ENCODE assay signal across 8 cellular contexts in the genomic region with DNA sequence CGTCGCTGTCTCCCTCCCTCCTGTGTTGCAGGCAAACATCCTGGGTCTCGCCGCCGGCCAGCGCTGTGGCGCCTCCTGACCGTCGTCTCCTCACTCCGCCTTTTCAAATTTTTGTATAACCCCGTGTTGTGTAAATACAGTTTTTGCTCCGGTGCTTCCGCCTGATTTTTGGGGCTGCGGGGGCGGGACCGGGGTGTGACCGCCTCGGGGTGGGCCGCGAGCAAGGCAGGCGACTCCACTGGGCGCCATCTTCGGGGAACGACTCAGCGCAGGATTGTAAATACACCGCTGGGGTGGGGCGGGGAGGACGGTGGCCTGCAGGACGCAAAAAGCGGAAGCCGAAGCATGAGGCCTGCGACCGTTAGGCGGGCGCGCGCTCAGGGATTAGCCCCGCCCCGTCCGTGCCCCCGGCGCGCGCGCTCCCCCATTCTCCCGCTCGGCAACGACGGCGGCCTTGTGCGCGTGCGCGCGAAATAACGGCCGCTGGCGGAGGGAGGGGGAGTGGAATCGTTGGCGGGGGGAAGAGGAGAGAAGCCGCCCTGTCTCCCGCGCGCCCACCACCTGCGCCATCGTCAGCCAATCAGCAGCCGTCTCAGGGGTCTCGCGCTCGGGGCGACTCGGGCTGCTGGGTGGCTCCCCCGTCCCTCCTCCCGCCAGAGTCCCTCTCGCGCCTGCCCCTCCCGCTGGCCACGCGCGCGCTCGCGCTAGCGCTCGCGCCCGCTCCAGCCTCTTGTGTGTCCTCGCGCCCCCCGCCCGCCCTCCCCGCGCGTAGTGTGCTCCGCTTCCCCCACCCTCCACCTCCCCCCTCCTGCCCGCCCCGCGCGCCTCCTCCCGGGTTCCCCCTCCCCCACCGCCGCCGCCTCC. TPM values are rescaled to one million over a fixed set of nuclear protein-coding genes. Genes with fewer than 3 reads are reported as not detected.
DNase-seq lines count a peak whose midpoint lies in the region; ATAC-seq and TF ChIP-seq lines count a peak whose summit lies in the region.

No MANE protein-coding gene starts in this region.

- H3K9me3 Mint-ChIP-seq in activated T-helper 2 cell treated with anti-CD3 and anti-CD28 coated beads, Interferon-gamma antibody, Interleukin-2, Interleukin-4, amounts not matched to agents 10 μg/mL and 5 μg/mL and 100 μg/mL, durations not matched to agents 14 hours and 24 hours and 36 hours = no peaks in the 10 kb centered on the region
- H3K9me3 Mint-ChIP-seq in naive thymus-derived CD4-positive, alpha-beta T cell = peaks cover 0 to 1% (median 0%) of the 10 kb centered on the region in 11 donors
- H3K9me3 Mint-ChIP-seq in stimulated activated effector memory CD8-positive, alpha-beta T cell treated with anti-CD3 and anti-CD28 coated beads, Interleukin-12 subunit alpha, Interleukin-12 subunit beta, amount 100 ng/mL, for 72 hours = no peaks in the 10 kb centered on the region

- POLR2A ChIA-PET in naive thymus-derived CD4-positive, alpha-beta T cell (lab: Charles Lee) = interaction anchor here (0.7 to 6.5 kb wide), 13 partner anchors 10 to 104 kb away, joined by 3 to 158 read pairs (median 23); partner anchors contain the start of genes C16orf54, KIF22, MVP and PAGR1

- peak overlapping the region; percentile 100 for H3K27ac Mint-ChIP-seq in activated T-helper 2 cell treated with anti-CD3 and anti-CD28 coated beads, Interferon-gamma antibody, Interleukin-2, Interleukin-4, amounts not matched to agents 10 μg/mL and 5 μg/mL and 100 μg/mL, durations not matched to agents 14 hours and 24 hours and 36 hours
- peak overlapping the region; percentile 95 to 100 (median 99) for H3K27ac Mint-ChIP-seq in naive thymus-derived CD4-positive, alpha-beta T cell
- peak overlapping the region; percentile 100 for H3K27ac Mint-ChIP-seq in stimulated activated effector memory CD8-positive, alpha-beta T cell treated with anti-CD3 and anti-CD28 coated beads, Interleukin-12 subunit alpha, Interleukin-12 subunit beta, amount 100 ng/mL, for 72 hours

- intact Hi-C loops in activated T-helper 2 cell treated with anti-CD3 and anti-CD28 coated beads, Interferon-gamma antibody, Interleukin-2, Interleukin-4, amounts not matched to agents 10 μg/mL and 5 μg/mL and 100 μg/mL, durations not matched to agents 14 hours and 24 hours and 36 hours (cut with micrococcal nuclease) = loop anchor here (1.0 to 10.0 kb wide), 7 partner anchors 15 to 569 kb away; partner anchors contain the start of genes C16orf54, CDIPT, KCTD13 and KIF22
- intact Hi-C loops in naive thymus-derived CD4-positive, alpha-beta T cell (cut with micrococcal nuclease) = loop anchor here (1.0 to 10.0 kb wide), 19 partner anchors 11 to 1117 kb away; partner anchors contain the start of genes CDIPT (in 2 of the 2), FBRS (in 2 of the 2), HIRIP3 (in 2 of the 2) and KIF22 (in 2 of the 2)

- CTCF ChIA-PET in naive thymus-derived CD4-positive, alpha-beta T cell (lab: Charles Lee) = interaction anchor here (1.2 to 3.7 kb wide), 5 partner anchors 10 to 104 kb away, joined by 3 to 28 read pairs (median 17); partner anchors contain the start of genes KIF22 and PAGR1

- DNase-seq in Daoy (ENCODE audit: low read depth) (peak; percentile 97), GM23248 (peak; percentile 99), Kasumi-1 (lab: John Stamatoyannopoulos, UW) (peak; percentile 91 to 94), RPMI8226 (peak; percentile 99), fibroblast of lung (ENCODE audit: low read depth in 2 of 2) (peak; percentile 98)
- DNase-seq in activated T-helper 2 cell treated with anti-CD3 and anti-CD28 coated beads, Interferon-gamma antibody, Interleukin-2, Interleukin-4, amounts not matched to agents 10 μg/mL and 5 μg/mL and 100 μg/mL, durations not matched to agents 14 hours and 24 hours and 36 hours (ENCODE audit: low spot score) = peak; percentile 97
- DNase-seq in naive thymus-derived CD4-positive, alpha-beta T cell = peak; percentile 96 to 98 (median 98)
- peak; percentile 97 to 98 for DNase-seq in stimulated activated effector memory CD8-positive, alpha-beta T cell treated with anti-CD3 and anti-CD28 coated beads, Interleukin-12 subunit alpha, Interleukin-12 subunit beta, amount 100 ng/mL, for 72 hours (ENCODE audit: low spot score in 2 of 2)

- in situ Hi-C loops in GM23248 (cut with MboI) = no loop called here

- peak overlapping the region; percentile 75 for H3K27ac ChIP-seq in GM23248
- H3K27ac ChIP-seq in fibroblast of lung (ENCODE audit: insufficient read depth, low read length) = peak overlapping the region; percentile 95
- H3K27ac ChIP-seq in naive thymus-derived CD4-positive, alpha-beta T cell (ENCODE audit: low read depth, low read length) = peak overlapping the region; percentile 95

- H3K4me3 ChIP-seq in GM23248 (peak overlapping the region; percentile 70), fibroblast of lung (replicated peaks in 1 of 4; ENCODE audit: control extremely low read depth in 1 of 4, insufficient read depth in 1 of 4, low read depth in 3 of 4, low read length in 4 of 4) (peak overlapping the region; percentile 82 to 89 (median 84))
- peak overlapping the region; percentile 87 for H3K4me3 ChIP-seq in naive thymus-derived CD4-positive, alpha-beta T cell (ENCODE audit: low read length)

- peaks cover 31% of the 10 kb centered on the region for H3K4me1 Mint-ChIP-seq in activated T-helper 2 cell treated with anti-CD3 and anti-CD28 coated beads, Interferon-gamma antibody, Interleukin-2, Interleukin-4, amounts not matched to agents 10 μg/mL and 5 μg/mL and 100 μg/mL, durations not matched to agents 14 hours and 24 hours and 36 hours (ENCODE audit: low read depth)
- H3K4me1 Mint-ChIP-seq in naive thymus-derived CD4-positive, alpha-beta T cell = peaks cover 28 to 48% (median 41%) of the 10 kb centered on the region in 7 donors
- peaks cover 55% of the 10 kb centered on the region for H3K4me1 Mint-ChIP-seq in stimulated activated effector memory CD8-positive, alpha-beta T cell treated with anti-CD3 and anti-CD28 coated beads, Interleukin-12 subunit alpha, Interleukin-12 subunit beta, amount 100 ng/mL, for 72 hours

- peaks cover 30% of the 10 kb centered on the region for H3F3A ChIP-seq in GM23248 (ENCODE audit: insufficient read depth)

- H3K4me3 Mint-ChIP-seq in activated T-helper 2 cell treated with anti-CD3 and anti-CD28 coated beads, Interferon-gamma antibody, Interleukin-2, Interleukin-4, amounts not matched to agents 10 μg/mL and 5 μg/mL and 100 μg/mL, durations not matched to agents 14 hours and 24 hours and 36 hours (ENCODE audit: low read depth) = peak overlapping the region; percentile 100
- peak overlapping the region; percentile 88 to 100 (median 98) for H3K4me3 Mint-ChIP-seq in naive thymus-derived CD4-positive, alpha-beta T cell
- peak overlapping the region; percentile 97 for H3K4me3 Mint-ChIP-seq in stimulated activated effector memory CD8-positive, alpha-beta T cell treated with anti-CD3 and anti-CD28 coated beads, Interleukin-12 subunit alpha, Interleukin-12 subunit beta, amount 100 ng/mL, for 72 hours

- H3K4me2 ChIP-seq in GM23248 (ENCODE audit: unreplicated experiment) = peak overlapping the region; percentile 54
- peak overlapping the region; percentile 95 for H3K4me2 ChIP-seq in fibroblast of lung (ENCODE audit: extremely low read depth, insufficient read depth, low read length)

- H4K20me1 ChIP-seq in GM23248 (ENCODE audit: insufficient read depth) (no peaks in the 10 kb centered on the region), fibroblast of lung (ENCODE audit: control insufficient read depth, extremely low read depth, insufficient read depth, low read length) (no peaks in the 10 kb centered on the region)

- H3K36me3 Mint-ChIP-seq in activated T-helper 2 cell treated with anti-CD3 and anti-CD28 coated beads, Interferon-gamma antibody, Interleukin-2, Interleukin-4, amounts not matched to agents 10 μg/mL and 5 μg/mL and 100 μg/mL, durations not matched to agents 14 hours and 24 hours and 36 hours (ENCODE audit: low read depth) = peaks cover 72% of the 10 kb centered on the region
- peaks cover 0 to 49% (median 12%) of the 10 kb centered on the region in 5 donors for H3K36me3 Mint-ChIP-seq in naive thymus-derived CD4-positive, alpha-beta T cell
- H3K36me3 Mint-ChIP-seq in stimulated activated effector memory CD8-positive, alpha-beta T cell treated with anti-CD3 and anti-CD28 coated beads, Interleukin-12 subunit alpha, Interleukin-12 subunit beta, amount 100 ng/mL, for 72 hours = peaks cover 94% of the 10 kb centered on the region

- H2AFZ ChIP-seq in GM23248 (peak overlapping the region; percentile 34), fibroblast of lung (ENCODE audit: low read length) (peak overlapping the region; percentile 68)

- peak; percentile 86 for ATAC-seq in naive thymus-derived CD4-positive, alpha-beta T cell
- peak; percentile 80 for ATAC-seq in stimulated activated effector memory CD8-positive, alpha-beta T cell treated with anti-CD3 and anti-CD28 coated beads, Interleukin-12 subunit alpha, Interleukin-12 subunit beta, amount 100 ng/mL, for 72 hours

- H3K79me2 ChIP-seq in GM23248 (ENCODE audit: insufficient read depth) = peaks cover 22% of the 10 kb centered on the region
- H3K79me2 ChIP-seq in fibroblast of lung (ENCODE audit: control insufficient read depth, insufficient read depth, low read length) = peaks cover 28% of the 10 kb centered on the region

- no peaks in the 10 kb centered on the region for H3K9me3 ChIP-seq in GM23248 (ENCODE audit: low read depth)
- no peaks in the 10 kb centered on the region for H3K9me3 ChIP-seq in fibroblast of lung (ENCODE audit: control insufficient read depth, insufficient read depth, low read depth, low read length)
- no peaks in the 10 kb centered on the region for H3K9me3 ChIP-seq in naive thymus-derived CD4-positive, alpha-beta T cell (ENCODE audit: control insufficient read depth in 2 of 3, low read length in 3 of 3)

- peak overlapping the region; percentile 82 for H3K9ac ChIP-seq in GM23248
- H3K9ac ChIP-seq in fibroblast of lung (ENCODE audit: insufficient read depth, low read length) = peak overlapping the region; percentile 88

- H3K27me3 ChIP-seq in GM23248 (replicated peaks; ENCODE audit: insufficient read depth) (no peaks in the 10 kb centered on the region), fibroblast of lung (ENCODE audit: control insufficient read depth, insufficient read depth, low read length) (no peaks in the 10 kb centered on the region)
- H3K27me3 ChIP-seq in naive thymus-derived CD4-positive, alpha-beta T cell (ENCODE audit: control insufficient read depth in 2 of 2, insufficient read depth in 2 of 2, low read length in 2 of 2) = no peaks in the 10 kb centered on the region

- no peaks in the 10 kb centered on the region for H3K9me2 ChIP-seq in GM23248 (ENCODE audit: insufficient read depth)

- H3K4me1 ChIP-seq in GM23248 (ENCODE audit: insufficient read depth) (peaks cover 18% of the 10 kb centered on the region), fibroblast of lung (ENCODE audit: control insufficient read depth, extremely low read depth, insufficient read depth, low read length) (peaks cover 17% of the 10 kb centered on the region)
- peaks cover 33 to 39% of the 10 kb centered on the region in 2 donors for H3K4me1 ChIP-seq in naive thymus-derived CD4-positive, alpha-beta T cell (ENCODE audit: control insufficient read depth in 2 of 2, insufficient read depth in 2 of 2, low read length in 2 of 2)

- no peaks in the 10 kb centered on the region for H3K36me3 ChIP-seq in GM23248 (ENCODE audit: low read depth)
- peaks cover 15% of the 10 kb centered on the region for H3K36me3 ChIP-seq in fibroblast of lung (ENCODE audit: control insufficient read depth, insufficient read depth, low read length)
- peaks cover 4 to 36% (median 13%) of the 10 kb centered on the region in 3 experiments for H3K36me3 ChIP-seq in naive thymus-derived CD4-positive, alpha-beta T cell (ENCODE audit: control insufficient read depth in 2 of 3, insufficient read depth in 3 of 3, low read length in 3 of 3)

- 1% methylated on average over 22 to 90 of the region's 103 CpGs for WGBS in GM23248 (ENCODE audit: low coverage in 1 of 2, low lambda C conversion rate in 2 of 2, missing lambda C conversion rate in 2 of 2), 2 experiments

- peak in 1 of 2 donors; percentile 5 for TF ChIP-seq CTCF in fibroblast of lung (conservative IDR thresholded peaks at IDR 0.05 in 1 of 2, IDR thresholded peaks at IDR 0.05 in 1 of 2; ENCODE audit: low read depth in 1 of 2, low read length in 2 of 2)

- H3K27me3 Mint-ChIP-seq in activated T-helper 2 cell treated with anti-CD3 and anti-CD28 coated beads, Interferon-gamma antibody, Interleukin-2, Interleukin-4, amounts not matched to agents 10 μg/mL and 5 μg/mL and 100 μg/mL, durations not matched to agents 14 hours and 24 hours and 36 hours (ENCODE audit: low read depth) = no peaks in the 10 kb centered on the region
- peaks cover 0 to 2% (median 0%) of the 10 kb centered on the region in 5 donors for H3K27me3 Mint-ChIP-seq in naive thymus-derived CD4-positive, alpha-beta T cell

RNA-seq across cellular contexts. Expression of gene MAZ, which starts 0.9 kb away (rescaled TPM):
- 120 and 132 TPM in 2 replicates for total RNA-seq in Daoy (2014; rRNA removed; shearing (Covaris generic))
- 169 and 215 TPM in 2 replicates for total RNA-seq in GM23248 (2014; rRNA removed; shearing (Covaris generic))
- polyA plus RNA-seq in GM23248 (2016; fragmentation: Nextera tagmentation; extraction: Ambion mirVana) (74.5 and 76.8 TPM in 2 replicates), fibroblast of lung (68.1 and 96.6 TPM in 2 replicates)
- total RNA-seq in activated T-helper 2 cell treated with anti-CD3 and anti-CD28 coated beads, Interferon-gamma antibody, Interleukin-2, Interleukin-4, amounts not matched to agents 10 μg/mL and 5 μg/mL and 100 μg/mL, durations not matched to agents 14 hours and 24 hours and 36 hours = 387 and 388 TPM in 2 replicates
- 131 and 136 TPM in 2 replicates for total RNA-seq in fibroblast of lung
- polyA plus RNA-seq in fibroblast of lung (2012) = 153 and 184 TPM in 2 replicates
- 269 and 515 TPM in 2 replicates for polyA minus RNA-seq in fibroblast of lung (ENCODE audit: low replicate concordance)
- 100 to 1,000 TPM; 192 to 424 (median 259) TPM for total RNA-seq in naive thymus-derived CD4-positive, alpha-beta T cell
- 10 to 100 TPM; 36.9 to 44.5 TPM for polyA plus RNA-seq in naive thymus-derived CD4-positive, alpha-beta T cell

RNA-seq across cellular contexts. Expression of gene PRRT2, which starts 6.5 kb away (rescaled TPM):
- 0.29 TPM in 1 of 2 replicates, not detected in the other for total RNA-seq in Daoy (2014; rRNA removed; shearing (Covaris generic))
- 0.43 and 4.0 TPM in 2 replicates for total RNA-seq in GM23248 (2014; rRNA removed; shearing (Covaris generic))
- polyA plus RNA-seq in GM23248 (2016; fragmentation: Nextera tagmentation; extraction: Ambion mirVana) (1.3 and 2.1 TPM in 2 replicates), fibroblast of lung (1.3 and 2.9 TPM in 2 replicates)
- 1.8 and 2.0 TPM in 2 replicates for total RNA-seq in activated T-helper 2 cell treated with anti-CD3 and anti-CD28 coated beads, Interferon-gamma antibody, Interleukin-2, Interleukin-4, amounts not matched to agents 10 μg/mL and 5 μg/mL and 100 μg/mL, durations not matched to agents 14 hours and 24 hours and 36 hours
- total RNA-seq in fibroblast of lung = 2.1 TPM in 2 replicates
- 1.9 and 3.1 TPM in 2 replicates for polyA plus RNA-seq in fibroblast of lung (2012)
- 5.5 and 5.9 TPM in 2 replicates for polyA minus RNA-seq in fibroblast of lung (ENCODE audit: low replicate concordance)
- total RNA-seq in naive thymus-derived CD4-positive, alpha-beta T cell = 1 to 10 TPM; 1.9 to 4.6 (median 2.8) TPM
- under 1 TPM in 1 of 2 donors, not detected in 1; 0.07 TPM for polyA plus RNA-seq in naive thymus-derived CD4-positive, alpha-beta T cell

RNA-seq across cellular contexts. Expression of gene PAGR1, which starts 10.5 kb away (rescaled TPM):
- total RNA-seq in Daoy (2014; rRNA removed; shearing (Covaris generic)) = 50.0 and 78.6 TPM in 2 replicates
- total RNA-seq in GM23248 (2014; rRNA removed; shearing (Covaris generic)) = 23.6 and 30.6 TPM in 2 replicates
- polyA plus RNA-seq in GM23248 (2016; fragmentation: Nextera tagmentation; extraction: Ambion mirVana) (17.5 and 19.3 TPM in 2 replicates), fibroblast of lung (10.0 and 16.2 TPM in 2 replicates)
- 27.6 and 29.5 TPM in 2 replicates for total RNA-seq in activated T-helper 2 cell treated with anti-CD3 and anti-CD28 coated beads, Interferon-gamma antibody, Interleukin-2, Interleukin-4, amounts not matched to agents 10 μg/mL and 5 μg/mL and 100 μg/mL, durations not matched to agents 14 hours and 24 hours and 36 hours
- total RNA-seq in fibroblast of lung = 10.7 and 12.1 TPM in 2 replicates
- polyA plus RNA-seq in fibroblast of lung (2012) = 12.3 and 19.5 TPM in 2 replicates
- polyA minus RNA-seq in fibroblast of lung (ENCODE audit: low replicate concordance) = 1.2 and 1.7 TPM in 2 replicates
- total RNA-seq in naive thymus-derived CD4-positive, alpha-beta T cell = 10 to 100 TPM; 17.5 to 42.0 (median 25.7) TPM
- 10 to 100 TPM; 54.0 to 62.6 TPM for polyA plus RNA-seq in naive thymus-derived CD4-positive, alpha-beta T cell

RNA-seq across cellular contexts. Expression of gene MVP, which starts 14.8 kb away (rescaled TPM):
- 60.5 and 71.4 TPM in 2 replicates for total RNA-seq in Daoy (2014; rRNA removed; shearing (Covaris generic))
- 272 and 296 TPM in 2 replicates for total RNA-seq in GM23248 (2014; rRNA removed; shearing (Covaris generic))
- polyA plus RNA-seq in GM23248 (2016; fragmentation: Nextera tagmentation; extraction: Ambion mirVana) (230 and 235 TPM in 2 replicates), fibroblast of lung (208 and 214 TPM in 2 replicates)
- 130 and 135 TPM in 2 replicates for total RNA-seq in activated T-helper 2 cell treated with anti-CD3 and anti-CD28 coated beads, Interferon-gamma antibody, Interleukin-2, Interleukin-4, amounts not matched to agents 10 μg/mL and 5 μg/mL and 100 μg/mL, durations not matched to agents 14 hours and 24 hours and 36 hours
- 336 and 518 TPM in 2 replicates for total RNA-seq in fibroblast of lung
- polyA plus RNA-seq in fibroblast of lung (2012) = 336 and 399 TPM in 2 replicates
- 1,738 and 1,898 TPM in 2 replicates for polyA minus RNA-seq in fibroblast of lung (ENCODE audit: low replicate concordance)
- 100 to 1,000 TPM; 130 to 221 (median 150) TPM for total RNA-seq in naive thymus-derived CD4-positive, alpha-beta T cell
- polyA plus RNA-seq in naive thymus-derived CD4-positive, alpha-beta T cell = 100 to 1,000 TPM; 118 to 183 TPM

RNA-seq across cellular contexts. Expression of gene KIF22, which starts 14.9 kb away (rescaled TPM):
- 104 and 111 TPM in 2 replicates for total RNA-seq in Daoy (2014; rRNA removed; shearing (Covaris generic))
- total RNA-seq in GM23248 (2014; rRNA removed; shearing (Covaris generic)) = 28.7 and 30.4 TPM in 2 replicates
- polyA plus RNA-seq in GM23248 (2016; fragmentation: Nextera tagmentation; extraction: Ambion mirVana) (39.5 and 41.8 TPM in 2 replicates), fibroblast of lung (12.3 and 43.3 TPM in 2 replicates)
- total RNA-seq in activated T-helper 2 cell treated with anti-CD3 and anti-CD28 coated beads, Interferon-gamma antibody, Interleukin-2, Interleukin-4, amounts not matched to agents 10 μg/mL and 5 μg/mL and 100 μg/mL, durations not matched to agents 14 hours and 24 hours and 36 hours = 132 and 136 TPM in 2 replicates
- total RNA-seq in fibroblast of lung = 4.4 and 17.7 TPM in 2 replicates
- polyA plus RNA-seq in fibroblast of lung (2012) = 15.3 and 41.2 TPM in 2 replicates
- polyA minus RNA-seq in fibroblast of lung (ENCODE audit: low replicate concordance) = 24.0 and 72.1 TPM in 2 replicates
- total RNA-seq in naive thymus-derived CD4-positive, alpha-beta T cell = 100 to 1,000 TPM in 1 of 5 experiments, 10 to 100 TPM in 4; 62.5 to 141 (median 81.3) TPM
- 10 to 100 TPM; 36.9 to 50.7 TPM for polyA plus RNA-seq in naive thymus-derived CD4-positive, alpha-beta T cell

Comparison
In these comparisons a context has a peak if more than half of its experiments do, and no peak if none do; other contexts are left out.
1. Peak in every context shown above with its lines: DNase-seq, ATAC-seq, H3K4me3 ChIP-seq and H3K27ac ChIP-seq.